ENCODE assay signal across 8 cellular contexts in genomic region chr20:31608256-31608980, GRCh38. TPM values are rescaled to one million over a fixed set of nuclear protein-coding genes. Genes with fewer than 3 reads are reported as not detected.
DNase-seq lines count a peak whose midpoint lies in the region; ATAC-seq and TF ChIP-seq lines count a peak whose summit lies in the region.

No MANE protein-coding gene starts in this region.

- H3K4me1 ChIP-seq in testis, result peaks cover 16% of the 10 kb centered on the region

- H3K27me3 ChIP-seq in testis, result no peaks in the 10 kb centered on the region

- no peak overlapping the region for H3K27ac ChIP-seq in testis

- WGBS in testis, 2 donors, result 6 to 9% methylated on average over 30 to 45 of the region's 46 CpGs

- no peaks in the 10 kb centered on the region for H3K9me3 Mint-ChIP-seq in stimulated activated effector memory CD8-positive, alpha-beta T cell treated with anti-CD3 and anti-CD28 coated beads, Interleukin-12 subunit alpha, Interleukin-12 subunit beta, amount 100 ng/mL, for 72 hours

- no peaks in the 10 kb centered on the region for H3K36me3 Mint-ChIP-seq in stimulated activated effector memory CD8-positive, alpha-beta T cell treated with anti-CD3 and anti-CD28 coated beads, Interleukin-12 subunit alpha, Interleukin-12 subunit beta, amount 100 ng/mL, for 72 hours

- peak overlapping the region in 1 of 2 donors; percentile 6 for H3K4me3 ChIP-seq in testis

- TF ChIP-seq CTCF in testis (IDR thresholded peaks at IDR 0.05), result no peak

- H3K9me3 ChIP-seq in testis, result no peaks in the 10 kb centered on the region

- H3K36me3 ChIP-seq in testis (ENCODE audit: low read depth, missing control alignments), result no peaks in the 10 kb centered on the region

- H3K4me3 Mint-ChIP-seq in stimulated activated effector memory CD8-positive, alpha-beta T cell treated with anti-CD3 and anti-CD28 coated beads, Interleukin-12 subunit alpha, Interleukin-12 subunit beta, amount 100 ng/mL, for 72 hours, result no peak overlapping the region

- peaks cover 24% of the 10 kb centered on the region for H3K4me1 Mint-ChIP-seq in stimulated activated effector memory CD8-positive, alpha-beta T cell treated with anti-CD3 and anti-CD28 coated beads, Interleukin-12 subunit alpha, Interleukin-12 subunit beta, amount 100 ng/mL, for 72 hours

- intact Hi-C loops in testis (cut with DNase I; ENCODE audit: low total_unique reads), result no loop called here

- no peak for TF ChIP-seq POLR2A in testis (IDR thresholded peaks at IDR 0.05)

- H3K27ac Mint-ChIP-seq in stimulated activated effector memory CD8-positive, alpha-beta T cell treated with anti-CD3 and anti-CD28 coated beads, Interleukin-12 subunit alpha, Interleukin-12 subunit beta, amount 100 ng/mL, for 72 hours, result no peak overlapping the region

- DNase-seq in GOT3 (lab: John Stamatoyannopoulos, UW) (peak; percentile 10), NCI-H2227 treated with DMSO at 0.1 percent for 48 hours (lab: John Stamatoyannopoulos, UW) (peak; percentile 91), cerebellar cortex (ENCODE audit: low spot score) (peak; percentile 89), left kidney (ENCODE audit: low read depth, low spot score) (peak; percentile 98), testis (peak; percentile 53), RKO (ENCODE audit: low spot score) (no peak)
- no peak for DNase-seq in stimulated activated effector memory CD8-positive, alpha-beta T cell treated with anti-CD3 and anti-CD28 coated beads, Interleukin-12 subunit alpha, Interleukin-12 subunit beta, amount 100 ng/mL, for 72 hours (ENCODE audit: low spot score in 2 of 2)

- no peak for ATAC-seq in GM18517 (IDR thresholded peaks at IDR 0.05; ENCODE audit: unreplicated experiment)
- ATAC-seq in stimulated activated effector memory CD8-positive, alpha-beta T cell treated with anti-CD3 and anti-CD28 coated beads, Interleukin-12 subunit alpha, Interleukin-12 subunit beta, amount 100 ng/mL, for 72 hours, result no peak

RNA-seq across cellular contexts. Expression of gene ID1, which starts 3.3 kb away (rescaled TPM):
- total RNA-seq in testis, result 100 to 1,000 TPM; 124 to 128 TPM
- polyA plus RNA-seq in testis (ENCODE audit: insufficient read depth, low read depth, low replicate concordance), result 18.7 TPM

RNA-seq across cellular contexts. Expression of gene COX4I2, which starts 29.3 kb away (rescaled TPM):
- 1 to 10 TPM; 6.0 to 6.1 TPM for total RNA-seq in testis
- polyA plus RNA-seq in testis (ENCODE audit: insufficient read depth, low read depth, low replicate concordance), result 2.2 TPM

Comparison
In these comparisons a context has a peak if more than half of its experiments do, and no peak if none do; other contexts are left out.
1. DNase-seq: peak in GOT3 (single experiment), NCI-H2227 treated with DMSO at 0.1 percent for 48 hours (single experiment), cerebellar cortex (single experiment), left kidney (single experiment) and testis (single experiment); none in RKO (single experiment) and stimulated activated effector memory CD8-positive, alpha-beta T cell treated with anti-CD3 and anti-CD28 coated beads, Interleukin-12 subunit alpha, Interleukin-12 subunit beta, amount 100 ng/mL, for 72 hours (0 of 2).